Comparison of ENCODE assay signal across 9 cellular contexts in the genomic region with DNA sequence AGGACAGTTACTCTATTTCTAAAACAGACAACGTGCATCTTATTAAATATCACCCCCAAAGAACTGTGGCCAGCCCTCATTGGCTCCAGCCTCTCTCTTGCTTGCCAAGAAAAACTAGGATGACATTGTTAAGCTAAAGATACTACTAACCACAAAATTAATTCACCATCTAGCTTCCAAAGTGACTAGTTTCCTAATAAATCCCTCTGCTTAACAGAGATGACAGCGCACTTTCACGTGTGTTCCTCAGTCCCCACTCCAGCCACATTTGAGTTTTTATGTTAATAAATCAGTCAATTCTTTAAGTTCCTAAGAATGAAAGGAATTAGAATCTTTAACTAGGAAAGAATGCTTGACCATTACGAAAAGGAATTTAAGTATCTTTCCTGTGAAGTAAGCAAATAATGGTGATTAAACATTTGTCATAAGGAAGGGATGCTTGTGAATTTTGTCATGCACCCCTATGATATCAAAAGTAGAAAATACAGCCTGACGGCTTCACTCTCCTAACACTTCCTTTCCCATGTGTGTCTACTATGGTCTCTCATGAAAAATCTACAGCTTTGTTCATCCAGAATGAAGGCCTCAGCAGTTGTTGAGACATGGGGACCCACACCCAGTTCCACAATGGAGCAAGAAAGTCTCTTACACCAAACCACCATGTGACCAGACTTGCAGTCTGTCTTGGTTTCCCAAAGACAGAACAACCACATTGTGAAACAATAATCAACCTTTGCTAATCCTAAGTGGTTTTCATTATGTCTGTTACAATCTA.
DNase-seq lines count a peak whose midpoint lies in the region; ATAC-seq and TF ChIP-seq lines count a peak whose summit lies in the region.
"Had no signal": no experiment of that assay in that cellular context is flagged by ENCODE, and none has a peak within 500 bp of the region (broad histone marks: within the 10 kb centered on the region; RNA-seq: fewer than 3 reads in every experiment).

No MANE protein-coding gene starts in this region.

- no peaks in the 10 kb centered on the region for H3K27me3 ChIP-seq in mucosa of rectum (ENCODE audit: control insufficient read depth in 2 of 2, insufficient read depth in 2 of 2, low read length in 2 of 2)

- no peak overlapping the region for H3K9ac ChIP-seq in mucosa of rectum (ENCODE audit: low read depth in 1 of 2, low read length in 2 of 2)

- TF ChIP-seq CTCF in AG09309 (IDR thresholded peaks at IDR 0.05; ENCODE audit: control insufficient read depth, insufficient read depth, low read depth, low read length, missing control alignments), result no peak
- no peak for TF ChIP-seq CTCF in cardiac fibroblast (IDR thresholded peaks at IDR 0.05; ENCODE audit: low read depth, low read length)
- TF ChIP-seq CTCF in GM13976 (IDR thresholded peaks at IDR 0.05; ENCODE audit: borderline replicate concordance, control extremely low read depth, extremely low read depth, insufficient read depth, missing control alignments), result no peak

- H3K4me3 ChIP-seq in AG09309 (ENCODE audit: control insufficient read depth, low read depth, low read length) (no peak overlapping the region), cardiac fibroblast (replicated peaks in 1 of 2; ENCODE audit: low read depth in 2 of 2, low read length in 2 of 2) (no peak overlapping the region), mucosa of rectum (ENCODE audit: low read length in 2 of 2) (no peak overlapping the region)

- DNase-seq in AG09309 (ENCODE audit: low read depth) (peak; percentile 83), cardiac fibroblast (ENCODE audit: low read depth in 2 of 2) (peak; percentile 72 to 93), NCI-H82 (lab: John Stamatoyannopoulos, UW) (no peak), GM13976 (ENCODE audit: low spot score) (no peak), KG1 (lab: John Stamatoyannopoulos, UW) (no peak)
- DNase-seq: immature natural killer cell had no signal

- no peaks in the 10 kb centered on the region for H3K9me3 ChIP-seq in mucosa of rectum (ENCODE audit: control insufficient read depth in 2 of 2, low read length in 2 of 2)

- no peaks in the 10 kb centered on the region for H3K36me3 ChIP-seq in mucosa of rectum (ENCODE audit: control insufficient read depth in 2 of 2, insufficient read depth in 2 of 2, low read length in 2 of 2)

- peaks cover 4 to 11% of the 10 kb centered on the region in 2 donors for H3K4me1 ChIP-seq in mucosa of rectum (ENCODE audit: control insufficient read depth in 2 of 2, insufficient read depth in 2 of 2, low read length in 2 of 2)

- no peak for TF ChIP-seq RAD21 in Ishikawa (IDR thresholded peaks at IDR 0.05; ENCODE audit: low read depth)

- ATAC-seq in HG02970 (IDR thresholded peaks at IDR 0.05; ENCODE audit: low FRiP score, unreplicated experiment), result no peak

- in situ Hi-C loops in GM13976 (cut with MboI; ENCODE audit: low sequenced_read_pairs, unreplicated experiment), result no loop called here

- no peak for TF ChIP-seq EP300 in Ishikawa (IDR thresholded peaks at IDR 0.05; ENCODE audit: borderline replicate concordance)

- peak overlapping the region; percentile 29 to 63 for H3K27ac ChIP-seq in mucosa of rectum (ENCODE audit: low read depth in 2 of 2, low read length in 2 of 2)

TF ChIP-seq in Ishikawa, 13 proteins besides CTCF, POLR2A, EP300 and RAD21:
- no peak for TF ChIP-seq TCF12 (IDR thresholded peaks at IDR 0.05; ENCODE audit: low read depth)
- peak; percentile 22; the same call in 1 of the 2 replicates for TF ChIP-seq USF1 (IDR thresholded peaks at IDR 0.05)

Comparison
In these comparisons a context has a peak if more than half of its experiments do, and no peak if none do; other contexts are left out.
1. DNase-seq: peak in AG09309 (single experiment) and cardiac fibroblast (2 of 2); none in NCI-H82 (single experiment), GM13976 (single experiment) and KG1 (single experiment).